Comparison of ENCODE assay signal across 17 cellular contexts in genomic region chr5:175603987-175604739, GRCh38. TPM values are rescaled to one million over a fixed set of nuclear protein-coding genes. Genes with fewer than 3 reads are reported as not detected.
DNase-seq lines count a peak whose midpoint lies in the region; ATAC-seq, FAIRE-seq and TF ChIP-seq lines count a peak whose summit lies in the region.
"Had no signal": no experiment of that assay in that cellular context is flagged by ENCODE, and none has a peak within 500 bp of the region (broad histone marks: within the 10 kb centered on the region; RNA-seq: fewer than 3 reads in every experiment).

No MANE protein-coding gene starts in this region.

- H2BK15ac ChIP-seq in H1 (ENCODE audit: low read length) = no peak overlapping the region

- no peak for TF ChIP-seq RAD21 in H1 (IDR thresholded peaks at IDR 0.05 in 1 of 2, conservative IDR thresholded peaks at IDR 0.05 in 1 of 2; ENCODE audit: low read depth in 2 of 2, low read length in 2 of 2)

- H3K36me3 ChIP-seq in HAP-1 (replicated peaks) (no peaks in the 10 kb centered on the region), H1 (ENCODE audit: control insufficient read depth in 2 of 4, insufficient read depth in 4 of 4, low read length in 3 of 4) (peaks cover 0 to 11% (median 4%) of the 10 kb centered on the region in 4 experiments; a peak in 2 of 8 replicates), right atrium auricular region (no peaks in the 10 kb centered on the region)

- H3K27ac ChIP-seq in H1 (ENCODE audit: low read depth, low read length) (peak overlapping the region; percentile 36; the same call in 1 of the 2 replicates), right atrium auricular region (peak overlapping the region; percentile 23 to 64), dorsolateral prefrontal cortex (no peak overlapping the region)
- H3K27ac ChIP-seq: KMS-11, SK-N-MC had no signal

- peak overlapping the region; percentile 29 for H4K91ac ChIP-seq in H1 (replicated peaks; ENCODE audit: insufficient read length, low read length)

- WGBS in H1 (ENCODE audit: extremely low coverage in 1 of 2, insufficient coverage in 1 of 2, insufficient read length in 1 of 2, insufficient replicate concordance in 2 of 2, low coverage in 1 of 2, low lambda C conversion rate in 2 of 2, missing lambda C conversion rate in 1 of 2), 2 experiments = 18% methylated on average over 4 of the region's 4 CpGs; no CpG with 5 or more reads in 1 of the 2 experiments

- no peaks in the 10 kb centered on the region for H4K20me1 ChIP-seq in H1 (replicated peaks in 1 of 2; ENCODE audit: control insufficient read depth in 1 of 2, insufficient read depth in 2 of 2, low read length in 2 of 2)

- H3K4me2 ChIP-seq in H1 (ENCODE audit: insufficient read depth in 1 of 2, low read depth in 2 of 2, low read length in 2 of 2) = peak overlapping the region; percentile 55 to 71
- H3K4me2 ChIP-seq: KMS-11 had no signal

- peak overlapping the region; percentile 77 for H4K5ac ChIP-seq in H1 (ENCODE audit: insufficient read length, low read depth, low read length)

- CTCF ChIA-PET in H1 (lab: Charles Lee; ENCODE audit: partially characterized antibody) = interaction anchor here (0.5 to 2.8 kb wide), 15 partner anchors 8 to 264 kb away, joined by 3 to 19 read pairs (median 4); no protein-coding TSS in a partner anchor

- H3K79me2 ChIP-seq in H1 (ENCODE audit: control insufficient read depth in 1 of 2, insufficient read depth in 2 of 2, low read length in 2 of 2) = no peaks in the 10 kb centered on the region

- H3K4me3 ChIP-seq in HAP-1 (no peak overlapping the region), H1 (ENCODE audit: extremely low read depth in 1 of 4, insufficient read depth in 2 of 4, low read depth in 3 of 4, low read length in 4 of 4) (peak overlapping the region in 3 of 4 experiments; percentile 1 to 27 (median 1); a peak in 3 of 8 replicates), right atrium auricular region (no peak overlapping the region), dorsolateral prefrontal cortex (no peak overlapping the region)
- H3K4me3 ChIP-seq: SK-N-MC had no signal

- H3K4me1 ChIP-seq in HAP-1 = peaks cover 31% of the 10 kb centered on the region
- peaks cover 0 to 6% (median 2%) of the 10 kb centered on the region in 4 experiments; a peak in 3 of 7 replicates for H3K4me1 ChIP-seq in H1 (replicated peaks in 1 of 4; ENCODE audit: control insufficient read depth in 3 of 4, insufficient read depth in 4 of 4, low read length in 3 of 4)
- H3K4me1 ChIP-seq in right atrium auricular region = no peaks in the 10 kb centered on the region
- H3K4me1 ChIP-seq: Caco-2 had no signal

- in situ Hi-C loops in HAP-1 (cut with MboI; ENCODE audit: low sequenced_read_pairs) = no loop called here

- peak; percentile 62 to 95 for DNase-seq in HAP-1 (ENCODE audit: low spot score in 2 of 2)
- no peak for DNase-seq in H1 (ENCODE audit: low read depth in 1 of 2, low spot score in 2 of 2)
- DNase-seq in right atrium auricular region (ENCODE audit: low spot score) = no peak
- DNase-seq in islet precursor cell = peak; percentile 30
- no peak for DNase-seq in dorsolateral prefrontal cortex
- DNase-seq in cerebellar nuclear complex (lab: John Stamatoyannopoulos, UW) = no peak
- DNase-seq: Caco-2, EL, NCI-H146, NCI-H2081, NCI-H510A, NCI-H774 had no signal

- peak overlapping the region; percentile 85 for H2BK120ac ChIP-seq in H1 (replicated peaks; ENCODE audit: low read depth, low read length)

- no peak for TF ChIP-seq CTCF in H1 (IDR thresholded peaks at IDR 0.05; ENCODE audit: control extremely low read depth in 1 of 3, insufficient read depth in 1 of 3, low read depth in 1 of 3, low read length in 3 of 3)
- no peak for TF ChIP-seq CTCF in right atrium auricular region (IDR thresholded peaks at IDR 0.05)
- no peak for TF ChIP-seq CTCF in dorsolateral prefrontal cortex (IDR thresholded peaks at IDR 0.05 in 54 of 56, conservative IDR thresholded peaks at IDR 0.05 in 2 of 56; ENCODE audit: low read depth in 1 of 56, partially characterized antibody in 56 of 56)

- POLR2A ChIA-PET in H1 (lab: Charles Lee; ENCODE audit: partially characterized antibody) = interaction anchor here (0.9 to 2.6 kb wide), 9 partner anchors 10 to 56 kb away, joined by 3 to 7 read pairs (median 3); no protein-coding TSS in a partner anchor

- no peak overlapping the region for H3K9ac ChIP-seq in H1 (replicated peaks in 1 of 4; ENCODE audit: extremely low read depth in 1 of 4, low read depth in 3 of 4, low read length in 3 of 4)
- H3K9ac ChIP-seq: KMS-11 had no signal

- peak overlapping the region; percentile 80 for H3K56ac ChIP-seq in H1 (replicated peaks; ENCODE audit: insufficient read length, low read depth, low read length)

- intact Hi-C loops in dorsolateral prefrontal cortex (cut with DNase I) = no loop called here

- H2BK12ac ChIP-seq in H1 (ENCODE audit: low read depth, low read length) = peak overlapping the region; percentile 90; the same call in 1 of the 2 replicates

- peak overlapping the region; percentile 98; the same call in 1 of the 2 replicates for H2BK5ac ChIP-seq in H1 (ENCODE audit: low read depth, low read length)

- no peak overlapping the region for H3K14ac ChIP-seq in H1 (ENCODE audit: insufficient read length)

- H3K79me1 ChIP-seq in H1 (ENCODE audit: low read depth, low read length) = no peaks in the 10 kb centered on the region

- no peak overlapping the region for H2AFZ ChIP-seq in H1 (ENCODE audit: low read length)

- H2BK20ac ChIP-seq in H1 (ENCODE audit: low read length) = peak overlapping the region; percentile 67; the same call in 1 of the 2 replicates

- no peak for TF ChIP-seq POLR2A in H1 (IDR thresholded peaks at IDR 0.05; ENCODE audit: control extremely low read depth in 1 of 2, low read depth in 2 of 2, low read length in 2 of 2)

- H3K18ac ChIP-seq in H1 (ENCODE audit: extremely low read depth, low read length) = peak overlapping the region; percentile 91

- no peak overlapping the region for H2AK5ac ChIP-seq in H1 (ENCODE audit: low read depth, low read length)

- H3K27me3 ChIP-seq in HAP-1 (ENCODE audit: low read depth) = no peaks in the 10 kb centered on the region
- H3K27me3 ChIP-seq in H1 (replicated peaks in 1 of 4; ENCODE audit: control insufficient read depth in 3 of 4, extremely low read depth in 1 of 4, insufficient read depth in 3 of 4, low read length in 3 of 4) = no peaks in the 10 kb centered on the region
- H3K27me3 ChIP-seq in right atrium auricular region = no peaks in the 10 kb centered on the region
- H3K27me3 ChIP-seq in dorsolateral prefrontal cortex = peaks cover 0 to 5% (median 0%) of the 10 kb centered on the region in 45 donors

- H4K8ac ChIP-seq in H1 (ENCODE audit: extremely low read depth, insufficient read depth, low read length) = no peak overlapping the region

- ATAC-seq in GM19035 (IDR thresholded peaks at IDR 0.05; ENCODE audit: unreplicated experiment) = no peak
- ATAC-seq: Panc1 had no signal

- TF ChIP-seq EP300 in H1 (IDR thresholded peaks at IDR 0.05; ENCODE audit: borderline replicate concordance in 1 of 2, low read depth in 2 of 2, low read length in 2 of 2) = no peak

- H3K4ac ChIP-seq in H1 (replicated peaks; ENCODE audit: insufficient read length, low read depth, low read length) = peak overlapping the region; percentile 36

- H3K9me3 ChIP-seq in HAP-1 (peaks cover 13% of the 10 kb centered on the region), H1 (ENCODE audit: insufficient read depth in 2 of 2, low read depth in 1 of 2, low read length in 1 of 2) (peaks cover 15 to 19% of the 10 kb centered on the region in 2 experiments), right atrium auricular region (no peaks in the 10 kb centered on the region)
- H3K9me3 ChIP-seq: Caco-2 had no signal

- no peak overlapping the region for H3K23ac ChIP-seq in H1 (ENCODE audit: insufficient read length)

- no peaks in the 10 kb centered on the region for H3K23me2 ChIP-seq in H1 (ENCODE audit: low read depth, low read length)

- peak; percentile 83 for FAIRE-seq in H1 (lab: Jason Lieb, UNC)
- FAIRE-seq: GM19239 had no signal

TF ChIP-seq in H1, 55 proteins besides CTCF, POLR2A, EP300 and RAD21:
- TF ChIP-seq SRF (IDR thresholded peaks at IDR 0.05; ENCODE audit: low read depth, low read length) (no peak), CBX5 (IDR thresholded peaks at IDR 0.05; ENCODE audit: low read depth, low read length) (no peak), ASH2L (IDR thresholded peaks at IDR 0.05; ENCODE audit: low read length) (peak; percentile 36)

RNA-seq across cellular contexts. Expression of gene HRH2, which starts 53.7 kb away (rescaled TPM):
- total RNA-seq in H1 (2021; fragmentation: NEBNext Ultra II Directional; extraction: Animal tissue kit (Norgen Biotek cat#: 25700)) = 8.1 and 9.3 TPM in 2 replicates
- 7.8 and 10.2 TPM in 2 replicates for polyA plus RNA-seq in H1 (2011; rRNA removed)
- 4.0 TPM for polyA plus RNA-seq in H1 (2011; cell fraction: cytosol; rRNA removed)
- 10.3 TPM for polyA plus RNA-seq in H1 (2011; cell fraction: nucleus; rRNA removed)
- 6.5 to 7.4 TPM (median 7.2 TPM) in 4 replicates for polyA plus RNA-seq in H1 (2012, experiment 1 of 2)
- 5.5 TPM for polyA plus RNA-seq in H1 (2012, experiment 2 of 2)
- 9.8 TPM for polyA plus RNA-seq in H1 (2013, experiment 1 of 2)
- polyA plus RNA-seq in H1 (2013, experiment 2 of 2) = 9.8 TPM
- 16.1 and 21.8 TPM in 2 replicates for polyA minus RNA-seq in H1 (2011; rRNA and poly(A)+ RNA removed)
- polyA minus RNA-seq in H1 (2011; cell fraction: cytosol; rRNA and poly(A)+ RNA removed) = 5.1 TPM
- 12.5 TPM for polyA minus RNA-seq in H1 (2011; cell fraction: nucleus; rRNA and poly(A)+ RNA removed)
- 10 to 100 TPM in 1 of 2 donors, 1 to 10 TPM in 1; 8.0 to 18.9 TPM for total RNA-seq in right atrium auricular region
- total RNA-seq in dorsolateral prefrontal cortex = 10 to 100 TPM in 119 of 120 experiments, 1 to 10 TPM in 1; 8.7 to 45.7 (median 25.9) TPM
- total RNA-seq: Caco-2 had no signal

Comparison
In these comparisons a context has a peak if more than half of its experiments do, and no peak if none do; other contexts are left out.
1. DNase-seq: peak in HAP-1 (2 of 2) and islet precursor cell (single experiment); none in H1 (0 of 2), right atrium auricular region (single experiment), dorsolateral prefrontal cortex (0 of 10) and cerebellar nuclear complex (0 of 2).
2. H3K4me3 ChIP-seq: peak in H1 (3 of 4); none in HAP-1 (single experiment), right atrium auricular region (0 of 2) and dorsolateral prefrontal cortex (0 of 59).
3. H3K27ac ChIP-seq: peak in H1 (single experiment) and right atrium auricular region (2 of 2); none in dorsolateral prefrontal cortex (0 of 59).